ENCODE assay signal across 19 cellular contexts in the genomic region with DNA sequence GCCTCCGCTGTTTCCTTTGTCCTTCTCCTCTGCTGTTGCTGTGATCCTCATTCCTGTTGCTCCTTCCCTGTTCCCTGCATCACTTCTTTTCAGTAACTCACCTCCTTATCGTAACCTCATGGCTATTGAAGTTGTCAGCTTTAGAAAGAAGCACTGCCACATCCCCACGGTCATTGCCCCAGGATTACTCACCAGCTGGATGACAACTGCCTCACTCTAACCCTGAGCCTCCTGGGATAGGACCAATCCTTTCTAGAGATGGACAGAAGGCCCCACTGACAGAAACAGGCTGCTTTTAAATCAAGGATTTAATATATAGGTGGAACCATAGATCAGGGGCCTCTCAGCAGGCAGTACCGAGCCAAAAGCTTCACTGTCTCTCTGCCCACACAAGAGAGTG. TPM values are rescaled to one million over a fixed set of nuclear protein-coding genes. Genes with fewer than 3 reads are reported as not detected.
A peak's percentile ranks its signal among the peaks of the same experiment; 100 is the strongest.
DNase-seq lines count a peak whose midpoint lies in the region; ATAC-seq, FAIRE-seq and TF ChIP-seq lines count a peak whose summit lies in the region.
"Had no signal": no experiment of that assay in that cellular context is flagged by ENCODE, and none has a peak within 500 bp of the region (broad histone marks: within the 10 kb centered on the region; RNA-seq: fewer than 3 reads in every experiment).

No MANE protein-coding gene starts in this region.

- no peaks in the 10 kb centered on the region for H3K79me2 ChIP-seq in HepG2 (ENCODE audit: insufficient read depth, low read length)

- H3K36me3 Mint-ChIP-seq in endodermal cell (ENCODE audit: low read depth) (no peaks in the 10 kb centered on the region), nephron progenitor cell (ENCODE audit: low read depth) (no peaks in the 10 kb centered on the region), type B pancreatic cell (no peaks in the 10 kb centered on the region)
- H3K36me3 Mint-ChIP-seq: CD4-positive, CD25-positive, alpha-beta regulatory T cell had no signal

- intact Hi-C loops in HepG2 (cut with micrococcal nuclease; ENCODE audit: unreplicated experiment) = no loop called here

- TF ChIP-seq CTCF in liver (IDR thresholded peaks at IDR 0.05; ENCODE audit: low read depth, low read length, missing input control) (no peak), HepG2 (CRISPR knock-in tag; IDR thresholded peaks at IDR 0.05) (no peak), endodermal cell (conservative IDR thresholded peaks at IDR 0.05) (no peak), nephron progenitor cell (IDR thresholded peaks at IDR 0.05) (no peak), type B pancreatic cell (conservative IDR thresholded peaks at IDR 0.05) (no peak)

- ATAC-seq in HepG2 = no peak
- ATAC-seq: GM12878 had no signal

- H3K36me3 ChIP-seq in liver (ENCODE audit: control insufficient read depth in 4 of 4, insufficient read depth in 3 of 4, low read depth in 1 of 4, low read length in 3 of 4) (no peaks in the 10 kb centered on the region), HepG2 (replicated peaks in 1 of 2; ENCODE audit: control insufficient read depth in 1 of 2, insufficient read depth in 2 of 2, low read length in 2 of 2) (no peaks in the 10 kb centered on the region), endodermal cell (ENCODE audit: control insufficient read depth, insufficient read depth, low read length) (no peaks in the 10 kb centered on the region)
- H3K36me3 ChIP-seq: BE2C had no signal

- peaks cover 0 to 9% (median 5%) of the 10 kb centered on the region in 4 donors for H3K4me1 ChIP-seq in liver (ENCODE audit: control insufficient read depth in 4 of 4, insufficient read depth in 4 of 4, low read length in 3 of 4)
- H3K4me1 ChIP-seq in HepG2 (ENCODE audit: insufficient read depth, low read length) = peaks cover 19% of the 10 kb centered on the region
- peaks cover 5% of the 10 kb centered on the region for H3K4me1 ChIP-seq in endodermal cell (ENCODE audit: control insufficient read depth, insufficient read depth, low read length)
- H3K4me1 ChIP-seq: BE2C had no signal

- no peak for TF ChIP-seq EP300 in HepG2 (IDR thresholded peaks at IDR 0.05; ENCODE audit: low read depth in 2 of 2, low read length in 2 of 2)
- no peak for TF ChIP-seq EP300 in HepG2 (CRISPR knock-in tag; IDR thresholded peaks at IDR 0.05; ENCODE audit: borderline replicate concordance)

- H3K27ac ChIP-seq in liver (ENCODE audit: low read depth in 1 of 2, low read length in 2 of 2) (no peak overlapping the region), HepG2 (ENCODE audit: extremely low read length, insufficient read depth, low read length) (no peak overlapping the region), endodermal cell (ENCODE audit: low read depth, low read length) (peak overlapping the region; percentile 34)

- no peak overlapping the region for H3K4me2 ChIP-seq in HepG2 (ENCODE audit: low read depth, low read length)

- H3K4me3 ChIP-seq in liver (ENCODE audit: low read depth in 1 of 3, low read length in 3 of 3) (no peak overlapping the region), HepG2 (replicated peaks in 1 of 3; ENCODE audit: insufficient read depth in 1 of 3, low read depth in 2 of 3, low read length in 3 of 3) (no peak overlapping the region), endodermal cell (ENCODE audit: low read length) (no peak overlapping the region)
- H3K4me3 ChIP-seq: GM12878 had no signal

- H3K4me1 Mint-ChIP-seq in endodermal cell (peaks cover 44% of the 10 kb centered on the region), nephron progenitor cell (peaks cover 58% of the 10 kb centered on the region), type B pancreatic cell (ENCODE audit: unreplicated experiment) (peaks cover 48% of the 10 kb centered on the region)

- no peak overlapping the region for H2AFZ ChIP-seq in HepG2 (ENCODE audit: low read length)

- in situ Hi-C loops in HepG2 (cut with HindIII; ENCODE audit: extremely low pct_ligation_motif_present, low pct_unique_long_range_greater_than_20kb) (no loop called here), ACHN (cut with HindIII; ENCODE audit: low pct_ligation_motif_present, low pct_unique_long_range_greater_than_20kb, low sequenced_read_pairs) (no loop called here)

- BruUV-seq in HepG2 (replicated peaks; lab: Mats Ljungman, UMichigan) = no TSS peak

- POLR2A ChIA-PET in HepG2 (lab: Yijun Ruan, JAX) = no interaction called here

- no peaks in the 10 kb centered on the region for H3K9me3 Mint-ChIP-seq in endodermal cell
- peaks cover 8% of the 10 kb centered on the region for H3K9me3 Mint-ChIP-seq in nephron progenitor cell
- H3K9me3 Mint-ChIP-seq in type B pancreatic cell = peaks cover 6% of the 10 kb centered on the region
- H3K9me3 Mint-ChIP-seq: CD8-positive, alpha-beta memory T cell; H9 had no signal

- no peaks in the 10 kb centered on the region for H4K20me1 ChIP-seq in HepG2 (ENCODE audit: insufficient read depth, low read length)

- TF ChIP-seq POLR2A in HepG2 (IDR thresholded peaks at IDR 0.05; ENCODE audit: insufficient read depth in 1 of 2, low read depth in 2 of 2, low read length in 2 of 2) = no peak

- H3K4me3 Mint-ChIP-seq in endodermal cell = no peak overlapping the region
- H3K4me3 Mint-ChIP-seq in nephron progenitor cell = no peak overlapping the region
- H3K4me3 Mint-ChIP-seq in type B pancreatic cell = no peak overlapping the region
- H3K4me3 Mint-ChIP-seq: CD8-positive, alpha-beta memory T cell; H9 had no signal

- DNase-seq in HepG2 (ENCODE audit: low spot score) (no peak), endodermal cell (no peak), nephron progenitor cell (no peak), type B pancreatic cell (ENCODE audit: extremely low spot score, unreplicated experiment) (no peak), NCI-H345 (lab: John Stamatoyannopoulos, UW) (no peak), SKM-1 (lab: John Stamatoyannopoulos, UW; ENCODE audit: unreplicated experiment) (no peak), ACHN (no peak)
- DNase-seq: BE2C; CD4-positive, CD25-positive, alpha-beta regulatory T cell; CD8-positive, alpha-beta memory T cell; COR-L47; DMS 273 treated with DMSO at 0.1 percent for 48 hours; DMS53; DND-41; EL; H9 had no signal

- 93% methylated on average over 4 of the region's 4 CpGs for WGBS in liver
- 72% methylated on average over 4 of the region's 4 CpGs for WGBS in HepG2 (ENCODE audit: low lambda C conversion rate)
- 89 to 92% methylated on average over 4 of the region's 4 CpGs for WGBS in endodermal cell (ENCODE audit: insufficient coverage in 1 of 2, insufficient read length in 1 of 2), 2 experiments

- FAIRE-seq in HepG2 (lab: Jason Lieb, UNC) = no peak
- FAIRE-seq: GM12878, H1 had no signal

- CTCF ChIA-PET in HepG2 (lab: Yijun Ruan, JAX; ENCODE audit: low intra/inter-chr PET ratio, low total read pairs) = no interaction called here

- H3K27me3 ChIP-seq in liver (ENCODE audit: control insufficient read depth in 4 of 4, insufficient read depth in 4 of 4, low read length in 3 of 4) (no peaks in the 10 kb centered on the region), HepG2 (ENCODE audit: control insufficient read depth in 1 of 2, insufficient read depth in 2 of 2, low read length in 2 of 2) (no peaks in the 10 kb centered on the region), endodermal cell (ENCODE audit: control insufficient read depth, insufficient read depth, low read length, poor library complexity, severe bottlenecking) (no peaks in the 10 kb centered on the region)
- H3K27me3 ChIP-seq: BE2C had no signal

- TF ChIP-seq RAD21 in liver (IDR thresholded peaks at IDR 0.05) (no peak), HepG2 (CRISPR knock-in tag; IDR thresholded peaks at IDR 0.05) (no peak)

- H3K9ac ChIP-seq in liver (ENCODE audit: low read depth in 1 of 2, low read length in 2 of 2) (no peak overlapping the region), HepG2 (ENCODE audit: insufficient read depth, low read depth, low read length) (no peak overlapping the region), endodermal cell (ENCODE audit: extremely low read depth, low read length, poor library complexity, severe bottlenecking) (no peak overlapping the region)

- H3K27ac Mint-ChIP-seq in endodermal cell = no peak overlapping the region
- H3K27ac Mint-ChIP-seq in nephron progenitor cell = peak overlapping the region; percentile 62
- peak overlapping the region; percentile 12 for H3K27ac Mint-ChIP-seq in type B pancreatic cell
- H3K27ac Mint-ChIP-seq: CD4-positive, CD25-positive, alpha-beta regulatory T cell; CD8-positive, alpha-beta memory T cell; H9 had no signal

- H3K9me3 ChIP-seq in liver (ENCODE audit: control insufficient read depth in 4 of 4, low read length in 3 of 4) (no peaks in the 10 kb centered on the region), HepG2 (ENCODE audit: low read length) (no peaks in the 10 kb centered on the region), endodermal cell (ENCODE audit: control insufficient read depth, low read length) (peaks cover 4% of the 10 kb centered on the region)
- H3K9me3 ChIP-seq: BE2C had no signal

- no peaks in the 10 kb centered on the region for H3K27me3 Mint-ChIP-seq in endodermal cell (ENCODE audit: insufficient read depth)
- H3K27me3 Mint-ChIP-seq in nephron progenitor cell (ENCODE audit: low read depth, poor library complexity) = no peaks in the 10 kb centered on the region
- H3K27me3 Mint-ChIP-seq in type B pancreatic cell = no peaks in the 10 kb centered on the region

RNA-seq across cellular contexts. Expression of gene FHIT, which starts 4.1 kb away (rescaled TPM):
- total RNA-seq in liver (1 to 10 TPM; 2.1 to 8.9 TPM), HepG2 (2016; rRNA removed; fragmentation: Illumina TruSeq; extraction: Trizol) (4.0 and 4.1 TPM in 2 replicates), endodermal cell (10 to 100 TPM in 1 of 2 donors, 1 to 10 TPM in 1; 6.8 to 12.3 TPM), type B pancreatic cell (ENCODE audit: low replicate concordance) (6.9 and 11.7 TPM in 2 replicates)
- polyA plus RNA-seq in liver (10 to 100 TPM in 1 of 2 donors, 1 to 10 TPM in 1; 4.3 to 14.7 TPM), HepG2 (2011; rRNA removed) (4.6 and 4.9 TPM in 2 replicates)
- total RNA-seq in HepG2 (2016; cell fraction: cytosol; rRNA removed; fragmentation: Illumina TruSeq; extraction: Trizol; ENCODE audit: low read depth) = 5.4 and 19.3 TPM in 2 replicates
- total RNA-seq in HepG2 (2016; cell fraction: insoluble cytoplasmic fraction; rRNA removed; fragmentation: Illumina TruSeq; extraction: Trizol) = 2.2 and 3.9 TPM in 2 replicates
- total RNA-seq in HepG2 (2016; cell fraction: membrane; rRNA removed; fragmentation: Illumina TruSeq; extraction: Trizol) = 1.4 and 5.6 TPM in 2 replicates
- total RNA-seq in HepG2 (2016; cell fraction: nucleus; rRNA removed; fragmentation: Illumina TruSeq; extraction: Trizol) = 15.7 and 19.5 TPM in 2 replicates
- 4.4 and 5.7 TPM in 2 replicates for polyA plus RNA-seq in HepG2 (2011; cell fraction: cytosol; rRNA removed)
- polyA plus RNA-seq in HepG2 (2011; cell fraction: nucleus; rRNA removed) = 7.3 and 9.8 TPM in 2 replicates
- polyA plus RNA-seq in HepG2 (2012) = 10.3 and 12.5 TPM in 2 replicates
- polyA plus RNA-seq in HepG2 (2016; cell fraction: cytosol; fragmentation: Illumina TruSeq; extraction: Trizol; ENCODE audit: low read depth) = 2.2 and 4.2 TPM in 2 replicates
- 3.4 and 5.6 TPM in 2 replicates for polyA plus RNA-seq in HepG2 (2016; cell fraction: insoluble cytoplasmic fraction; fragmentation: Illumina TruSeq; extraction: Trizol; ENCODE audit: low read depth)
- 2.0 and 3.1 TPM in 2 replicates for polyA plus RNA-seq in HepG2 (2016; cell fraction: membrane; fragmentation: Illumina TruSeq; extraction: Trizol; ENCODE audit: low read depth)
- polyA plus RNA-seq in HepG2 (2016; cell fraction: nucleus; fragmentation: Illumina TruSeq; extraction: Trizol; ENCODE audit: insufficient read depth, low read depth) = 6.3 and 7.0 TPM in 2 replicates
- polyA minus RNA-seq in HepG2 (2011; rRNA and poly(A)+ RNA removed; ENCODE audit: low replicate concordance) = 5.6 TPM in 1 of 2 replicates, not detected in the other
- polyA minus RNA-seq in HepG2 (2011; cell fraction: cytosol; rRNA and poly(A)+ RNA removed) = 4.3 and 21.2 TPM in 2 replicates
- 48.7 and 63.5 TPM in 2 replicates for polyA minus RNA-seq in HepG2 (2011; cell fraction: nucleus; rRNA and poly(A)+ RNA removed)
- 2.0 TPM for polyA plus RNA-seq in endodermal cell (2013, experiment 1 of 2)
- 2.4 TPM for polyA plus RNA-seq in endodermal cell (2013, experiment 2 of 2)
